8 cellular contexts compared by ENCODE assay signal in the genomic region with DNA sequence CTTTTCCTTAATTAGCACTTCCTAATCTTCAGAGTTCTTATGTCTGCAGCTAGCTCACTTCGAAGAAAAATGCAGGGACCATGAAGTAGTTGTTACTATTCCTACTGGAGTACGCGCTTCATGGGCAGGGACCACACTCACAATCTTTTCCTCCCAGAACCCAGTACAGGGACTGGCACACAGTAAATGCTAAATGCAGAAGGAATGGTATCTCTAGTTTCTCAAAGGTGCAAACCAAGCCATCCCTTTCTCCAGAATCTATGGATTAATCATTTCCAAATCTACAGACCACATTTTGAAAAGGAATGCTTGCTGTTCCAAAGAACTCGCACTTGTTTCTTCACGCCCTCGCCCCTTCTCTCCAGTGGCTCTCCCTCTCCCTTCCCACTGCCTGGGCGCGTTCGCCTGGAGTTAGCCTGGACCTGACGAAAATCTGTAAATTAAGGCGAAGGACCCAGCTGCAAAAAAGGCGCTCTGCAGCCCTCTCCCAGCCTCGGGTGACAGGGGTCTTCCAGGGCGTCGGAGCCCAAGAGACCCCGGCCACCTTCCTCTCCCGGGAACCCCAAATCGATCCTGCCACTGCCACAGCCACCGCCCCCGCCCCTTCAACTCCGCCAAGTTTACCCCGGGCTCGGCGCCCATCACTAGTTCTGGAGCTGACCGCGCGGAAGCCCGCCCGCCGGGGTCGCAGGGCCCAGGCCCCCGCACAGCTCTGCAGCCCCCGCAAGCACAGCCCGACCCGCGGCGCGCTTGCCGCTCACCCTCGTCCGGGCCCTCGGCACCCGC. TPM values are rescaled to one million over a fixed set of nuclear protein-coding genes. Genes with fewer than 3 reads are reported as not detected.
DNase-seq lines count a peak whose midpoint lies in the region; ATAC-seq lines count a peak whose summit lies in the region.

No MANE protein-coding gene starts in this region.

- ATAC-seq in HG02763 (IDR thresholded peaks at IDR 0.05; ENCODE audit: unreplicated experiment): no peak

- peak overlapping the region; percentile 74 for H3K4me3 ChIP-seq in mononuclear cell (ENCODE audit: low read length)

- DNase-seq in ELR (ENCODE audit: low read depth): peak; percentile 22
- DNase-seq in NCI-H2227 (lab: John Stamatoyannopoulos, UW; ENCODE audit: unreplicated experiment): peak; percentile 58
- no peak for DNase-seq in stimulated activated CD4-positive, alpha-beta T cell treated with anti-CD3 and anti-CD28 coated beads, Interleukin-2, amount 100 ng/mL, for 48 hours
- DNase-seq in MV-4-11 (lab: John Stamatoyannopoulos, UW): no peak
- no peak for DNase-seq in activated gamma-delta T cell (lab: John Stamatoyannopoulos, UW)

- H3K27me3 ChIP-seq in mononuclear cell (ENCODE audit: insufficient read depth, low read length): no peaks in the 10 kb centered on the region

- H3K4me1 ChIP-seq in mononuclear cell (ENCODE audit: insufficient read depth, low read length): peaks cover 31% of the 10 kb centered on the region

- no peaks in the 10 kb centered on the region for H3K9me3 ChIP-seq in mononuclear cell (ENCODE audit: low read depth, low read length)

- H3K27ac ChIP-seq in cingulate gyrus (ENCODE audit: low read depth, low read length): peak overlapping the region; percentile 77

RNA-seq across cellular contexts. Expression of a gene that starts 0.6 kb away (rescaled TPM):
- total RNA-seq in mononuclear cell: 34.9 TPM

Comparison
In these comparisons a context has a peak if more than half of its experiments do, and no peak if none do; other contexts are left out.
1. DNase-seq: peak in ELR (single experiment) and NCI-H2227 (single experiment); none in stimulated activated CD4-positive, alpha-beta T cell treated with anti-CD3 and anti-CD28 coated beads, Interleukin-2, amount 100 ng/mL, for 48 hours (0 of 2), MV-4-11 (single experiment) and activated gamma-delta T cell (single experiment).